1 cellular context compared by ENCODE assay signal in the genomic region with DNA sequence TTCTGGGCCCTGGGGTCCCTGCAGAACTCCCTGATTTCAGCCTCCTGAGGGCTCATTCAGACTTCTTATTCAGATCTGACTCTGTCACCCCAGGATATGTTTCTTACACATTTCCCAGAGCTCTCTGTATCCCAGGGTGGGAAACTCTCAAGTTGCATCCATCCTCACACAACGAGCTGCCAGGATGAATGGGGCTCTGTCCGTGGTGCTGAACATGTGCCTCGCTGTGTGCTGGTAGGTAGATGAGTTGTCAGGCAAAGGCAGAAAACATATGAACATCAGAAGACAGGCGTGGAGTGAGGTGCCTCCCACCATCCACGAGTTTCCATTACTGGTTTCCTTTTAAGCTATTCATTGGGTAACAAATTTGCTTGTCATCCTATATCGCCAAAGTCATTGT.
TF ChIP-seq lines count a peak whose summit lies in the region.

No MANE protein-coding gene starts in this region.

TF ChIP-seq in K562, 482 proteins besides CTCF, POLR2A, EP300 and RAD21 (continued from another document):
- TF ChIP-seq, protein P1, sequence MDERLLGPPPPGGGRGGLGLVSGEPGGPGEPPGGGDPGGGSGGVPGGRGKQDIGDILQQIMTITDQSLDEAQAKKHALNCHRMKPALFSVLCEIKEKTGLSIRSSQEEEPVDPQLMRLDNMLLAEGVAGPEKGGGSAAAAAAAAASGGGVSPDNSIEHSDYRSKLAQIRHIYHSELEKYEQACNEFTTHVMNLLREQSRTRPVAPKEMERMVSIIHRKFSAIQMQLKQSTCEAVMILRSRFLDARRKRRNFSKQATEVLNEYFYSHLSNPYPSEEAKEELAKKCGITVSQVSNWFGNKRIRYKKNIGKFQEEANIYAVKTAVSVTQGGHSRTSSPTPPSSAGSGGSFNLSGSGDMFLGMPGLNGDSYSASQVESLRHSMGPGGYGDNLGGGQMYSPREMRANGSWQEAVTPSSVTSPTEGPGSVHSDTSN (CRISPR knock-in tag; IDR thresholded peaks at IDR 0.05; ENCODE audit: low read depth) = no peak
- TF ChIP-seq, protein P1 (tag; conservative IDR thresholded peaks at IDR 0.05; ENCODE audit: low read depth) = peak; percentile 24; the same call in 1 of the 2 replicates
- TF ChIP-seq POU5F1 (IDR thresholded peaks at IDR 0.05; ENCODE audit: borderline replicate concordance, low read depth, low read length, partially characterized antibody) = no peak
- TF ChIP-seq, protein P2, sequence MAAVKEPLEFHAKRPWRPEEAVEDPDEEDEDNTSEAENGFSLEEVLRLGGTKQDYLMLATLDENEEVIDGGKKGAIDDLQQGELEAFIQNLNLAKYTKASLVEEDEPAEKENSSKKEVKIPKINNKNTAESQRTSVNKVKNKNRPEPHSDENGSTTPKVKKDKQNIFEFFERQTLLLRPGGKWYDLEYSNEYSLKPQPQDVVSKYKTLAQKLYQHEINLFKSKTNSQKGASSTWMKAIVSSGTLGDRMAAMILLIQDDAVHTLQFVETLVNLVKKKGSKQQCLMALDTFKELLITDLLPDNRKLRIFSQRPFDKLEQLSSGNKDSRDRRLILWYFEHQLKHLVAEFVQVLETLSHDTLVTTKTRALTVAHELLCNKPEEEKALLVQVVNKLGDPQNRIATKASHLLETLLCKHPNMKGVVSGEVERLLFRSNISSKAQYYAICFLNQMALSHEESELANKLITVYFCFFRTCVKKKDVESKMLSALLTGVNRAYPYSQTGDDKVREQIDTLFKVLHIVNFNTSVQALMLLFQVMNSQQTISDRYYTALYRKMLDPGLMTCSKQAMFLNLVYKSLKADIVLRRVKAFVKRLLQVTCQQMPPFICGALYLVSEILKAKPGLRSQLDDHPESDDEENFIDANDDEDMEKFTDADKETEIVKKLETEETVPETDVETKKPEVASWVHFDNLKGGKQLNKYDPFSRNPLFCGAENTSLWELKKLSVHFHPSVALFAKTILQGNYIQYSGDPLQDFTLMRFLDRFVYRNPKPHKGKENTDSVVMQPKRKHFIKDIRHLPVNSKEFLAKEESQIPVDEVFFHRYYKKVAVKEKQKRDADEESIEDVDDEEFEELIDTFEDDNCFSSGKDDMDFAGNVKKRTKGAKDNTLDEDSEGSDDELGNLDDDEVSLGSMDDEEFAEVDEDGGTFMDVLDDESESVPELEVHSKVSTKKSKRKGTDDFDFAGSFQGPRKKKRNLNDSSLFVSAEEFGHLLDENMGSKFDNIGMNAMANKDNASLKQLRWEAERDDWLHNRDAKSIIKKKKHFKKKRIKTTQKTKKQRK (IDR thresholded peaks at IDR 0.05; ENCODE audit: borderline replicate concordance, low read depth, low read length) = no peak
- peak; percentile 99 for TF ChIP-seq EHMT2 (IDR thresholded peaks at IDR 0.05)
- TF ChIP-seq ZNF263 (CRISPR knock-in tag; IDR thresholded peaks at IDR 0.05; ENCODE audit: borderline replicate concordance) = peak; percentile 39; the same call in 1 of the 2 replicates
- TF ChIP-seq AFF1 (IDR thresholded peaks at IDR 0.05; ENCODE audit: low read depth in 1 of 2, partially characterized antibody in 2 of 2) = peak in 1 of 2 experiments; percentile 74
- peak in 1 of 2 experiments; percentile 66; a peak in 1 of 4 replicates for TF ChIP-seq MNT (conservative IDR thresholded peaks at IDR 0.05)
- TF ChIP-seq, protein P3, sequence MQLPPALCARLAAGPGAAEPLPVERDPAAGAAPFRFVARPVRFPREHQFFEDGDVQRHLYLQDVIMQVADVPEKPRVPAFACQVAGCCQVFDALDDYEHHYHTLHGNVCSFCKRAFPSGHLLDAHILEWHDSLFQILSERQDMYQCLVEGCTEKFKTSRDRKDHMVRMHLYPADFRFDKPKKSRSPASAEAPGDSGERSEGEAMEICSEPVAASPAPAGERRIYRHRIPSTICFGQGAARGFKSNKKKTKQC (CRISPR knock-in tag; IDR thresholded peaks at IDR 0.05) = peak; percentile 90
- TF ChIP-seq L3MBTL2 (IDR thresholded peaks at IDR 0.05) = no peak
- peak; percentile 52; the same call in 1 of the 2 replicates for TF ChIP-seq CHAMP1 (IDR thresholded peaks at IDR 0.05)
- no peak for TF ChIP-seq BRF1 (IDR thresholded peaks at IDR 0.05; ENCODE audit: borderline replicate concordance, extremely low read depth, insufficient read length)
- TF ChIP-seq MTA3 (IDR thresholded peaks at IDR 0.05; ENCODE audit: borderline replicate concordance) = no peak
- TF ChIP-seq, protein P4, sequence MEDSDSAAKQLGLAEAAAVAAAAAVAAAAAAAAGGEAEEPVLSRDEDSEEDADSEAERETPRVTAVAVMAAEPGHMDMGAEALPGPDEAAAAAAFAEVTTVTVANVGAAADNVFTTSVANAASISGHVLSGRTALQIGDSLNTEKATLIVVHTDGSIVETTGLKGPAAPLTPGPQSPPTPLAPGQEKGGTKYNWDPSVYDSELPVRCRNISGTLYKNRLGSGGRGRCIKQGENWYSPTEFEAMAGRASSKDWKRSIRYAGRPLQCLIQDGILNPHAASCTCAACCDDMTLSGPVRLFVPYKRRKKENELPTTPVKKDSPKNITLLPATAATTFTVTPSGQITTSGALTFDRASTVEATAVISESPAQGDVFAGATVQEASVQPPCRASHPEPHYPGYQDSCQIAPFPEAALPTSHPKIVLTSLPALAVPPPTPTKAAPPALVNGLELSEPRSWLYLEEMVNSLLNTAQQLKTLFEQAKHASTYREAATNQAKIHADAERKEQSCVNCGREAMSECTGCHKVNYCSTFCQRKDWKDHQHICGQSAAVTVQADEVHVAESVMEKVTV (CRISPR knock-in tag; IDR thresholded peaks at IDR 0.05) = no peak
- peak; percentile 35 for TF ChIP-seq SAP30 (IDR thresholded peaks at IDR 0.05; ENCODE audit: borderline replicate concordance, insufficient read depth, low read depth, low read length, poor library complexity, severe bottlenecking)
